28 cellular contexts compared by ENCODE assay signal in genomic region chr4:102537280-102537679, GRCh38. TPM values are rescaled to one million over a fixed set of nuclear protein-coding genes. Genes with fewer than 3 reads are reported as not detected.
DNase-seq lines count a peak whose midpoint lies in the region; ATAC-seq, FAIRE-seq and TF ChIP-seq lines count a peak whose summit lies in the region.
"Had no signal": no experiment of that assay in that cellular context is flagged by ENCODE, and none has a peak within 500 bp of the region (broad histone marks: within the 10 kb centered on the region; RNA-seq: fewer than 3 reads in every experiment).

No MANE protein-coding gene starts in this region.

- H3K9ac ChIP-seq in keratinocyte (ENCODE audit: control insufficient read depth, extremely low read depth, insufficient read depth, low read length) = no peak overlapping the region

- H3K79me2 ChIP-seq in keratinocyte (ENCODE audit: control insufficient read depth, insufficient read depth, low read length) = peaks cover 2% of the 10 kb centered on the region

- DNase-seq in D721Med (ENCODE audit: insufficient read length, low spot score) (no peak), LHCN-M2 (ENCODE audit: low read depth) (peak; percentile 47), epithelial cell of esophagus (ENCODE audit: low read depth) (peak; percentile 84), keratinocyte (ENCODE audit: low read depth, low spot score) (peak; percentile 36), sciatic nerve (ENCODE audit: low spot score) (no peak)
- DNase-seq in stimulated activated naive B cell treated with anti-CD40 and anti-IgM and Interleukin-4, amounts not matched to agents 10 μg/mL and 1 μg/mL and 100 μg/mL, for 72 hours = no peak
- DNase-seq: activated CD4-positive, alpha-beta T cell treated with anti-CD3 and anti-CD28 coated beads, Interleukin-2, amount 50 U/mL, for 4 hours; activated T-cell treated with anti-CD3 and anti-CD28 coated beads, Interleukin-2, amount 50 U/mL, for 48 hours; BE2C; DMS153; dorsolateral prefrontal cortex; KG1; kidney glomerular epithelial cell; NCI-H1417; NCI-H2029; NCI-H226; ovary; PC-9; SHP77; stimulated activated naive CD4-positive, alpha-beta T cell had no signal

- H3K4me3 ChIP-seq in epithelial cell of esophagus (ENCODE audit: low read length) (no peak overlapping the region), keratinocyte (ENCODE audit: control insufficient read depth in 2 of 3, extremely low read depth in 1 of 3, insufficient read depth in 2 of 3, low read depth in 1 of 3, low read length in 3 of 3) (peak overlapping the region in 2 of 3 experiments; percentile 22)
- H3K4me3 ChIP-seq: dorsolateral prefrontal cortex, HAP-1, lung, ovary, PC-9, skin epidermis had no signal

- intact Hi-C loops in sciatic nerve (cut with DNase I) = no loop called here

- H3K9me3 ChIP-seq in keratinocyte (ENCODE audit: control insufficient read depth, low read depth, low read length) = no peaks in the 10 kb centered on the region
- H3K9me3 ChIP-seq: BE2C, HAP-1, ovary had no signal

- no peak for TF ChIP-seq CTCF in D721Med (IDR thresholded peaks at IDR 0.05; ENCODE audit: insufficient read depth, missing control alignments)
- no peak for TF ChIP-seq CTCF in epithelial cell of esophagus (IDR thresholded peaks at IDR 0.05; ENCODE audit: insufficient read depth, low read depth, low read length, missing control alignments)
- TF ChIP-seq CTCF in keratinocyte (optimal IDR thresholded peaks at IDR 0.05 in 1 of 3, IDR thresholded peaks at IDR 0.05 in 1 of 3, conservative IDR thresholded peaks at IDR 0.05 in 1 of 3; ENCODE audit: extremely low read depth in 1 of 3, insufficient read depth in 2 of 3, low read length in 3 of 3) = no peak

- H4K20me1 ChIP-seq in keratinocyte (ENCODE audit: control insufficient read depth, extremely low read depth, insufficient read depth, low read length) = no peaks in the 10 kb centered on the region

- no peaks in the 10 kb centered on the region for H3K9me1 ChIP-seq in keratinocyte (ENCODE audit: control insufficient read depth, extremely low read depth, insufficient read depth, low read length)

- dilution Hi-C loops in keratinocyte (cut with MboI; ENCODE audit: extremely low pct_ligation_motif_present, low sequenced_read_pairs) = no loop called here

- H3K9me3 Mint-ChIP-seq in stimulated activated naive B cell treated with anti-CD40 and anti-IgM and Interleukin-4, amounts not matched to agents 10 μg/mL and 1 μg/mL and 100 μg/mL, for 72 hours = no peaks in the 10 kb centered on the region
- H3K9me3 Mint-ChIP-seq: central memory CD8-positive, alpha-beta T cell had no signal

- H3K27me3 Mint-ChIP-seq in stimulated activated naive B cell treated with anti-CD40 and anti-IgM and Interleukin-4, amounts not matched to agents 10 μg/mL and 1 μg/mL and 100 μg/mL, for 72 hours = no peaks in the 10 kb centered on the region
- H3K27me3 Mint-ChIP-seq: central memory CD8-positive, alpha-beta T cell had no signal

- H3K27me3 ChIP-seq in keratinocyte (ENCODE audit: control insufficient read depth, extremely low read depth, insufficient read depth, low read length) = no peaks in the 10 kb centered on the region
- H3K27me3 ChIP-seq: BE2C, dorsolateral prefrontal cortex, ovary had no signal

- H3K36me3 ChIP-seq in keratinocyte (ENCODE audit: control insufficient read depth in 2 of 2, extremely low read depth in 1 of 2, insufficient read depth in 2 of 2, low read length in 2 of 2) = peaks cover 0 to 4% of the 10 kb centered on the region in 2 experiments
- H3K36me3 ChIP-seq: BE2C, HAP-1, ovary had no signal

- H3K4me1 Mint-ChIP-seq in stimulated activated naive B cell treated with anti-CD40 and anti-IgM and Interleukin-4, amounts not matched to agents 10 μg/mL and 1 μg/mL and 100 μg/mL, for 72 hours = peaks cover 18 to 42% of the 10 kb centered on the region in 2 donors

- H3K4me2 ChIP-seq in keratinocyte (ENCODE audit: control insufficient read depth, extremely low read depth, insufficient read depth, low read depth, low read length) = peak overlapping the region; percentile 58
- H3K4me2 ChIP-seq: PC-9 had no signal

- H3K4me1 ChIP-seq in keratinocyte (ENCODE audit: control insufficient read depth, extremely low read depth, insufficient read depth, low read length) = peaks cover 56% of the 10 kb centered on the region
- H3K4me1 ChIP-seq: HAP-1 had no signal

- no peak for ATAC-seq in sciatic nerve
- ATAC-seq in GM19395 (IDR thresholded peaks at IDR 0.05; ENCODE audit: unreplicated experiment) = no peak
- ATAC-seq in stimulated activated naive B cell treated with anti-CD40 and anti-IgM and Interleukin-4, amounts not matched to agents 10 μg/mL and 1 μg/mL and 100 μg/mL, for 72 hours (replicated peaks) = no peak
- ATAC-seq: activated CD4-positive, CD25-positive, alpha-beta regulatory T cell treated with anti-CD3 and anti-CD28 coated beads, Interleukin-2, amount 50 U/mL, for 24 hours had no signal

- H3K36me3 Mint-ChIP-seq in stimulated activated naive B cell treated with anti-CD40 and anti-IgM and Interleukin-4, amounts not matched to agents 10 μg/mL and 1 μg/mL and 100 μg/mL, for 72 hours = peaks cover 17 to 33% of the 10 kb centered on the region in 2 donors

- H3K4me3 Mint-ChIP-seq in stimulated activated naive B cell treated with anti-CD40 and anti-IgM and Interleukin-4, amounts not matched to agents 10 μg/mL and 1 μg/mL and 100 μg/mL, for 72 hours = no peak overlapping the region
- H3K4me3 Mint-ChIP-seq: central memory CD8-positive, alpha-beta T cell had no signal

- peak overlapping the region; percentile 10 for H3K27ac ChIP-seq in keratinocyte (ENCODE audit: control insufficient read depth, insufficient read depth, low read length)
- H3K27ac ChIP-seq: dorsolateral prefrontal cortex, ovary, PC-9 had no signal

- no peak overlapping the region for H2AFZ ChIP-seq in keratinocyte (ENCODE audit: control insufficient read depth, low read length)
- H2AFZ ChIP-seq: PC-9 had no signal

- FAIRE-seq in D721Med (lab: Jason Lieb, UNC) = peak; percentile 68
- FAIRE-seq in keratinocyte (lab: Jason Lieb, UNC) = peak; percentile 97
- FAIRE-seq: endometrium, urothelium cell line had no signal

- no peak overlapping the region for H3K27ac Mint-ChIP-seq in stimulated activated naive B cell treated with anti-CD40 and anti-IgM and Interleukin-4, amounts not matched to agents 10 μg/mL and 1 μg/mL and 100 μg/mL, for 72 hours

RNA-seq across cellular contexts. Expression of gene NFKB1, which starts 36.1 kb away (rescaled TPM):
- total RNA-seq in LHCN-M2 (2014; rRNA removed) (16.6 and 22.0 TPM in 2 replicates), sciatic nerve (41.9 TPM)
- polyA plus RNA-seq in LHCN-M2 (2012) = 14.1 TPM
- 15.4 to 31.4 TPM (median 21.8 TPM) in 3 replicates for polyA plus RNA-seq in keratinocyte
- 12.2 TPM for polyA plus RNA-seq in keratinocyte (2011; ENCODE audit: low read depth)
- 15.6 and 19.2 TPM in 2 replicates for polyA plus RNA-seq in keratinocyte (2011; cell fraction: cytosol; rRNA removed)
- polyA plus RNA-seq in keratinocyte (2011; cell fraction: nucleus; rRNA removed) = 33.6 and 36.7 TPM in 2 replicates
- polyA plus RNA-seq in keratinocyte (2012; ENCODE audit: low replicate concordance) = 18.0 and 24.9 TPM in 2 replicates
- polyA minus RNA-seq in keratinocyte = 27.3 to 39.6 TPM (median 29.4 TPM) in 3 replicates
- polyA minus RNA-seq in keratinocyte (2011; cell fraction: cytosol; rRNA and poly(A)+ RNA removed) = 16.7 TPM
- 29.1 and 53.4 TPM in 2 replicates for polyA minus RNA-seq in keratinocyte (2011; cell fraction: nucleus; rRNA and poly(A)+ RNA removed)

Comparison
In these comparisons a context has a peak if more than half of its experiments do, and no peak if none do; other contexts are left out.
1. DNase-seq: peak in LHCN-M2 (single experiment), epithelial cell of esophagus (single experiment) and keratinocyte (single experiment); none in D721Med (single experiment), sciatic nerve (single experiment) and stimulated activated naive B cell treated with anti-CD40 and anti-IgM and Interleukin-4, amounts not matched to agents 10 μg/mL and 1 μg/mL and 100 μg/mL, for 72 hours (single experiment).